Comparison of ENCODE assay signal across 1 cellular context in the genomic region with DNA sequence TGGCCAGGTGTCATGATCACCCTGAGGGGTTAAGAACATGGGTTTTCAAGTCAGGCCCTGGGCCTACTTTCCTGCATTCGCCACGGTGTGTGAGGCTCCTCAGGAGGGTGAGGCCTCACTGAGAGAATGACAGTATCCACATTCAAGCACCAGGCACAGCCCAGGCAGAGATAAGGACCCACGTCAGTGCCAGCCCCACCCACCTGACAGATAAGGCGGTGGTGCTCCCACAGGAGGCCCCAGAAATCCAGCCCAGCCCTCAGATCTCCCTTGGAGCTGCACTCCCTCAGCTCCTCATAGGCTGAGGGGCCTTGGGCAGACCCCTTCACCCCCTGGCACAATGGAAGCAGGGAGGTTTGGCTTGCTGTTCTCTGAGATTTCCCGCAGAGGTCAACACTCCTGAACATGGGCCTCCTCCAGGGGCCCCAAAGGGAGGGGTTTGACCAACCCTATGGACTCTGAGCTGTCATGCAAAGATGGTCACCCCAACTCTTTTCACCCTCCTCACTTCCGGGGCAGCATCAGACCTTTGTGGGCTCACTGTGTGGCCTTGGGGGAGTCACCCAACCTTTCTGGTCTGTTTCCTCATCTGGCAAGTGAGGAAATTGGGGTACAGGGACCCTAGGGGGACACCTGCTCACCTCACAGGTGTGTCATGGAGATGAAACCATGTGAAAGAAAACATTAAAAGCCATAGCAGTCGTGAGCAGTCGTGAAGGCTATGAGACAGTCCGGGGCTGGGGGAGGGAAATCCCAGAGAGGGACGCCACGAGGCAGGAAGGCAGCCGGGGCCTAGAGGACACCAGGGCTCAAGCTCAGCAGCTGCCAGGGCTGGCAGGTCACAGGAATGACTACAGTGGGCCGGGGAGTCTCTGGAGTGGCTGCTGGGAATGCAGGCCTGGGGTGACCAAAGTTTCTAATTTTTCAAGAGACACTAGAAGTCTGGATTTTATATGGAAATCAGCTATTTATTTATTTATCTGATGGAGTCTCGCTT.
TF ChIP-seq lines count a peak whose summit lies in the region.

No MANE protein-coding gene starts in this region.

TF ChIP-seq in endothelial cell of umbilical vein, 7 proteins besides CTCF, POLR2A, EP300 and RAD21:
- TF ChIP-seq MYC (IDR thresholded peaks at IDR 0.05; ENCODE audit: low read depth, low read length) (no peak), EZH2 (IDR thresholded peaks at IDR 0.05; ENCODE audit: borderline replicate concordance, low read depth, low read length, severe bottlenecking) (no peak), JUN (IDR thresholded peaks at IDR 0.05; ENCODE audit: borderline replicate concordance, insufficient read depth, insufficient read length, low read depth) (no peak), FOS (IDR thresholded peaks at IDR 0.05; ENCODE audit: borderline replicate concordance, insufficient read depth, low read length) (no peak), GATA2 (IDR thresholded peaks at IDR 0.05; ENCODE audit: insufficient read depth, insufficient read length, low read depth, low read length) (no peak), POLR2AphosphoS5 (IDR thresholded peaks at IDR 0.05; ENCODE audit: insufficient read depth, low read depth, low read length) (no peak)
- TF ChIP-seq, protein P1, sequence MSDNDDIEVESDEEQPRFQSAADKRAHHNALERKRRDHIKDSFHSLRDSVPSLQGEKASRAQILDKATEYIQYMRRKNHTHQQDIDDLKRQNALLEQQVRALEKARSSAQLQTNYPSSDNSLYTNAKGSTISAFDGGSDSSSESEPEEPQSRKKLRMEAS (IDR thresholded peaks at IDR 0.05; ENCODE audit: insufficient read depth, insufficient read length): no peak
TF ChIP-seq in endothelial cell of umbilical vein: peak in this region for 0.
